ENCODE assay signal across 17 cellular contexts in genomic region chr1:230215529-230215928, GRCh38.
DNase-seq lines count a peak whose midpoint lies in the region; ATAC-seq and TF ChIP-seq lines count a peak whose summit lies in the region.
"Had no signal": no experiment of that assay in that cellular context is flagged by ENCODE, and none has a peak within 500 bp of the region (broad histone marks: within the 10 kb centered on the region; RNA-seq: fewer than 3 reads in every experiment).

No MANE protein-coding gene starts in this region.

- peaks cover 100% of the 10 kb centered on the region for H3K79me2 ChIP-seq in Loucy (ENCODE audit: insufficient read depth, low read length)

- H3K9me3 ChIP-seq in Loucy (ENCODE audit: insufficient read depth, low read depth, low read length) = no peaks in the 10 kb centered on the region
- H3K9me3 ChIP-seq in mucosa of stomach (ENCODE audit: control insufficient read depth, low read length) = no peaks in the 10 kb centered on the region
- H3K9me3 ChIP-seq in thoracic aorta = no peaks in the 10 kb centered on the region
- no peaks in the 10 kb centered on the region for H3K9me3 ChIP-seq in Caco-2

- intact Hi-C loops in Caco-2 (cut with micrococcal nuclease; ENCODE audit: unreplicated experiment) = loop anchor here (5.0 kb wide), 1 partner anchor 148 kb away; the partner anchor contains the start of gene GALNT2

- H3K9me3 Mint-ChIP-seq in chondrocyte (ENCODE audit: low read depth) = no peaks in the 10 kb centered on the region
- H3K9me3 Mint-ChIP-seq in Caco-2 (ENCODE audit: unreplicated experiment) = peaks cover 10% of the 10 kb centered on the region
- H3K9me3 Mint-ChIP-seq: activated naive CD8-positive, alpha-beta T cell treated with anti-CD3 and anti-CD28 coated beads, Interleukin-2, amount 50 U/mL, for 24 hours; H9 had no signal

- H3K27ac ChIP-seq in thoracic aorta = peak overlapping the region; percentile 82 to 88

- no peak overlapping the region for H2AFZ ChIP-seq in Loucy (ENCODE audit: low read length)

- H3K9ac ChIP-seq in Loucy (ENCODE audit: low read depth, low read length, poor library complexity, severe bottlenecking) = peak overlapping the region; percentile 22
- H3K9ac ChIP-seq in mucosa of stomach (ENCODE audit: low read length) = peak overlapping the region; percentile 6

- no peak for ATAC-seq in thoracic aorta (ENCODE audit: insufficient number of reproducible peaks, low FRiP score, low read depth)
- ATAC-seq: activated CD8-positive, alpha-beta T cell treated with anti-CD3 and anti-CD28 coated beads, Interleukin-2, amount 10 ng/mL, durations not matched to agents 7 days and 5 days; activated naive CD8-positive, alpha-beta T cell treated with anti-CD3 and anti-CD28 coated beads, Interleukin-2, amount 50 U/mL, for 24 hours had no signal

- CTCF ChIA-PET in Caco-2 (lab: Charles Lee) = interaction anchor here (0.6 kb wide), 1 partner anchor 100 kb away, joined by 5 read pairs; no protein-coding TSS in a partner anchor

- H3K36me3 ChIP-seq in Loucy (ENCODE audit: insufficient read depth, low read length) (peaks cover 87% of the 10 kb centered on the region), mucosa of stomach (ENCODE audit: control insufficient read depth, insufficient read depth, low read length) (no peaks in the 10 kb centered on the region), thoracic aorta (no peaks in the 10 kb centered on the region), H7 (replicated peaks; ENCODE audit: control insufficient read depth, insufficient read depth, low read length) (no peaks in the 10 kb centered on the region), Caco-2 (ENCODE audit: control insufficient read depth, insufficient read depth, low read length) (no peaks in the 10 kb centered on the region)

- H3K4me3 ChIP-seq in Loucy (ENCODE audit: low read length, poor library complexity, severe bottlenecking) (no peak overlapping the region), mucosa of stomach (ENCODE audit: low read length) (no peak overlapping the region), thoracic aorta (peak overlapping the region; percentile 11), H7 (ENCODE audit: insufficient read depth, low read depth, low read length) (no peak overlapping the region), Caco-2 (ENCODE audit: low read depth, low read length) (no peak overlapping the region)

- H3K4me3 Mint-ChIP-seq in chondrocyte (ENCODE audit: unreplicated experiment) (no peak overlapping the region), Caco-2 (ENCODE audit: unreplicated experiment) (no peak overlapping the region)
- H3K4me3 Mint-ChIP-seq: activated CD8-positive, alpha-beta T cell treated with anti-CD3 and anti-CD28 coated beads, Interleukin-2, amount 10 ng/mL, durations not matched to agents 7 days and 5 days; activated naive CD8-positive, alpha-beta T cell treated with anti-CD3 and anti-CD28 coated beads, Interleukin-2, amount 50 U/mL, for 24 hours; H9 had no signal

- H3K4me1 ChIP-seq in Loucy (ENCODE audit: insufficient read depth, low read length, poor library complexity, severe bottlenecking) (peaks cover 56% of the 10 kb centered on the region), mucosa of stomach (ENCODE audit: control insufficient read depth, insufficient read depth, low read length) (peaks cover 43% of the 10 kb centered on the region), thoracic aorta (ENCODE audit: control insufficient read depth in 1 of 2, low read depth in 2 of 2) (peaks cover 50 to 88% of the 10 kb centered on the region in 2 donors), Caco-2 (peaks cover 27% of the 10 kb centered on the region)

- H3F3A ChIP-seq in Loucy (ENCODE audit: low read depth) = no peaks in the 10 kb centered on the region

- H3K4me2 ChIP-seq in Loucy (ENCODE audit: low read depth, low read length, poor library complexity, severe bottlenecking) = peak overlapping the region; percentile 4

- H3K27me3 ChIP-seq in Loucy (ENCODE audit: insufficient read depth, low read length, poor library complexity, severe bottlenecking) = no peaks in the 10 kb centered on the region
- no peaks in the 10 kb centered on the region for H3K27me3 ChIP-seq in mucosa of stomach (ENCODE audit: control insufficient read depth, insufficient read depth, low read length)
- H3K27me3 ChIP-seq in thoracic aorta (replicated peaks; ENCODE audit: insufficient read depth) = no peaks in the 10 kb centered on the region
- H3K27me3 ChIP-seq in H7 (ENCODE audit: control insufficient read depth, insufficient read depth, low read length) = no peaks in the 10 kb centered on the region
- H3K27me3 ChIP-seq in Caco-2 (replicated peaks; ENCODE audit: control insufficient read depth, insufficient read depth, low read length) = no peaks in the 10 kb centered on the region

- peaks cover 70% of the 10 kb centered on the region for H3K4me1 Mint-ChIP-seq in chondrocyte (ENCODE audit: low read depth)
- H3K4me1 Mint-ChIP-seq in Caco-2 (ENCODE audit: low read depth, unreplicated experiment) = peaks cover 30% of the 10 kb centered on the region

- no TSS peak for BruUV-seq in Caco-2 (replicated peaks; lab: Mats Ljungman, UMichigan)

- H3K27ac Mint-ChIP-seq in chondrocyte (ENCODE audit: unreplicated experiment) (peak overlapping the region; percentile 76), Caco-2 (ENCODE audit: unreplicated experiment) (no peak overlapping the region)
- H3K27ac Mint-ChIP-seq: activated CD8-positive, alpha-beta T cell treated with anti-CD3 and anti-CD28 coated beads, Interleukin-2, amount 10 ng/mL, durations not matched to agents 7 days and 5 days; activated naive CD8-positive, alpha-beta T cell treated with anti-CD3 and anti-CD28 coated beads, Interleukin-2, amount 50 U/mL, for 24 hours had no signal

- H3K36me3 Mint-ChIP-seq in chondrocyte (ENCODE audit: low read depth) = peaks cover 4% of the 10 kb centered on the region
- peaks cover 6% of the 10 kb centered on the region for H3K36me3 Mint-ChIP-seq in Caco-2 (ENCODE audit: insufficient read depth, unreplicated experiment)

- TF ChIP-seq CTCF in Loucy (conservative IDR thresholded peaks at IDR 0.05; ENCODE audit: low read length) (no peak), chondrocyte (IDR thresholded peaks at IDR 0.05) (no peak), thoracic aorta (IDR thresholded peaks at IDR 0.05) (no peak), Caco-2 (IDR thresholded peaks at IDR 0.05; ENCODE audit: insufficient read depth in 1 of 2, low read depth in 1 of 2, low read length in 1 of 2, severe bottlenecking in 1 of 2, unreplicated experiment in 1 of 2) (no peak)

- no peaks in the 10 kb centered on the region for H3K9me2 ChIP-seq in Loucy (replicated peaks; ENCODE audit: low read depth, low read length)

- DNase-seq in chondrocyte (ENCODE audit: low spot score) (no peak), thoracic aorta (ENCODE audit: low spot score) (no peak), T-helper 1 cell (no peak), H7 (no peak), Caco-2 (no peak), AG20443 (ENCODE audit: low spot score) (no peak)
- DNase-seq: activated CD8-positive, alpha-beta T cell treated with anti-CD3 and anti-CD28 coated beads, Interleukin-2, amount 10 ng/mL, durations not matched to agents 7 days and 5 days; activated naive CD8-positive, alpha-beta T cell treated with anti-CD3 and anti-CD28 coated beads, Interleukin-2, amount 50 U/mL, for 24 hours; Karpas-422; NCI-H1436; NCI-H2227 treated with DMSO at 0.1 percent for 48 hours; NK-92 treated with Interleukin-12 subunit alpha and Interleukin-12 subunit beta, amount 100 ng/mL, for 24 hours; RPMI8226; stimulated activated CD4-positive, alpha-beta T cell treated with anti-CD3 and anti-CD28 coated beads, Interleukin-15, amount 100 ng/mL, for 24 hours had no signal

- H3K27me3 Mint-ChIP-seq in chondrocyte (ENCODE audit: low read depth) (no peaks in the 10 kb centered on the region), Caco-2 (ENCODE audit: insufficient read depth, unreplicated experiment) (no peaks in the 10 kb centered on the region)
- H3K27me3 Mint-ChIP-seq: activated naive CD8-positive, alpha-beta T cell treated with anti-CD3 and anti-CD28 coated beads, Interleukin-2, amount 50 U/mL, for 24 hours had no signal

- peaks cover 12% of the 10 kb centered on the region for H4K20me1 ChIP-seq in Loucy (ENCODE audit: insufficient read depth, low read length, poor library complexity, severe bottlenecking)

- POLR2A ChIA-PET in Caco-2 (lab: Charles Lee) = no interaction called here
